Comparison of ENCODE assay signal across 2 cellular contexts in the genomic region with DNA sequence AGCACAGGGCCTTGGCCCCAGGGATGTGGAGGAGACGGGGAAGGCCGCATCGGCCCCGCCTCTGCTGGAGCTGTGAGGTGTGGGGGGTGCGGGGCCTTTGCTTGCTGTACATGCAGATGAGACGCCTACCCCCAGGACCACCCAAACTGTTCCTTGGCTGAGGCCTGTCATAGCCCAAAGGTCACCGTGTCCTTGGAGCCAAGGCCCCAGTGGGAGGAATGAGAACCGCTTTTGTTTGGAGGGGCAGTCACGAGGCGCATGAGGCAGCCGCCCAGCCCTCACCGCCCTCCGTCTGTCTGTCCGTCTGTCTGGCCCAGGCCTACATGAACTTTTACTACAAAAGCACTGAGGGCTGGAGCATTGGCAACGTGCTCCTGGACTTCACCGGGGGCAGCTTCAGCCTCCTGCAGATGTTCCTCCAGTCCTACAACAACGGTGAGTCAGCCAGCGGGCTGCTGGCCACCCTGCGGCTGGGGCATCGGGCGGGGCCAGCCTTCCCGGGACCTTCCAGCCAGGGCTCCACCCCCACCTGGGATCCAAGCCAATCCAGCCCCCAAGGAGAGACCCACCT.
TF ChIP-seq lines count a peak whose summit lies in the region.

No MANE protein-coding gene starts in this region.

TF ChIP-seq in Ishikawa, 13 proteins besides CTCF, POLR2A, EP300 and RAD21:
- TF ChIP-seq CEBPB (IDR thresholded peaks at IDR 0.05), result no peak
- TF ChIP-seq, protein P1, sequence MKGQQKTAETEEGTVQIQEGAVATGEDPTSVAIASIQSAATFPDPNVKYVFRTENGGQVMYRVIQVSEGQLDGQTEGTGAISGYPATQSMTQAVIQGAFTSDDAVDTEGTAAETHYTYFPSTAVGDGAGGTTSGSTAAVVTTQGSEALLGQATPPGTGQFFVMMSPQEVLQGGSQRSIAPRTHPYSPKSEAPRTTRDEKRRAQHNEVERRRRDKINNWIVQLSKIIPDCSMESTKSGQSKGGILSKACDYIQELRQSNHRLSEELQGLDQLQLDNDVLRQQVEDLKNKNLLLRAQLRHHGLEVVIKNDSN (IDR thresholded peaks at IDR 0.05), result no peak
- TF ChIP-seq, protein P2, sequence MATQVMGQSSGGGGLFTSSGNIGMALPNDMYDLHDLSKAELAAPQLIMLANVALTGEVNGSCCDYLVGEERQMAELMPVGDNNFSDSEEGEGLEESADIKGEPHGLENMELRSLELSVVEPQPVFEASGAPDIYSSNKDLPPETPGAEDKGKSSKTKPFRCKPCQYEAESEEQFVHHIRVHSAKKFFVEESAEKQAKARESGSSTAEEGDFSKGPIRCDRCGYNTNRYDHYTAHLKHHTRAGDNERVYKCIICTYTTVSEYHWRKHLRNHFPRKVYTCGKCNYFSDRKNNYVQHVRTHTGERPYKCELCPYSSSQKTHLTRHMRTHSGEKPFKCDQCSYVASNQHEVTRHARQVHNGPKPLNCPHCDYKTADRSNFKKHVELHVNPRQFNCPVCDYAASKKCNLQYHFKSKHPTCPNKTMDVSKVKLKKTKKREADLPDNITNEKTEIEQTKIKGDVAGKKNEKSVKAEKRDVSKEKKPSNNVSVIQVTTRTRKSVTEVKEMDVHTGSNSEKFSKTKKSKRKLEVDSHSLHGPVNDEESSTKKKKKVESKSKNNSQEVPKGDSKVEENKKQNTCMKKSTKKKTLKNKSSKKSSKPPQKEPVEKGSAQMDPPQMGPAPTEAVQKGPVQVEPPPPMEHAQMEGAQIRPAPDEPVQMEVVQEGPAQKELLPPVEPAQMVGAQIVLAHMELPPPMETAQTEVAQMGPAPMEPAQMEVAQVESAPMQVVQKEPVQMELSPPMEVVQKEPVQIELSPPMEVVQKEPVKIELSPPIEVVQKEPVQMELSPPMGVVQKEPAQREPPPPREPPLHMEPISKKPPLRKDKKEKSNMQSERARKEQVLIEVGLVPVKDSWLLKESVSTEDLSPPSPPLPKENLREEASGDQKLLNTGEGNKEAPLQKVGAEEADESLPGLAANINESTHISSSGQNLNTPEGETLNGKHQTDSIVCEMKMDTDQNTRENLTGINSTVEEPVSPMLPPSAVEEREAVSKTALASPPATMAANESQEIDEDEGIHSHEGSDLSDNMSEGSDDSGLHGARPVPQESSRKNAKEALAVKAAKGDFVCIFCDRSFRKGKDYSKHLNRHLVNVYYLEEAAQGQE (IDR thresholded peaks at IDR 0.05; ENCODE audit: low read depth), result no peak
- TF ChIP-seq CREB1 (IDR thresholded peaks at IDR 0.05; ENCODE audit: low read depth), result no peak
- TF ChIP-seq ZBTB7A (IDR thresholded peaks at IDR 0.05; ENCODE audit: low read depth), result peak; percentile 33; the same call in 1 of the 2 replicates
- no peak for TF ChIP-seq TAF1 (IDR thresholded peaks at IDR 0.05; ENCODE audit: low read depth)

TF ChIP-seq in HepG2, 621 proteins besides CTCF, POLR2A, EP300 and RAD21:
- TF ChIP-seq ZBTB38 (CRISPR knock-in tag; IDR thresholded peaks at IDR 0.05), result 0 out of 2 replicates have a peak, but pooled peaks have one; percentile 25
- TF ChIP-seq NFIC (IDR thresholded peaks at IDR 0.05; ENCODE audit: low read length), result no peak
